ENCODE assay signal across 24 cellular contexts in the genomic region with DNA sequence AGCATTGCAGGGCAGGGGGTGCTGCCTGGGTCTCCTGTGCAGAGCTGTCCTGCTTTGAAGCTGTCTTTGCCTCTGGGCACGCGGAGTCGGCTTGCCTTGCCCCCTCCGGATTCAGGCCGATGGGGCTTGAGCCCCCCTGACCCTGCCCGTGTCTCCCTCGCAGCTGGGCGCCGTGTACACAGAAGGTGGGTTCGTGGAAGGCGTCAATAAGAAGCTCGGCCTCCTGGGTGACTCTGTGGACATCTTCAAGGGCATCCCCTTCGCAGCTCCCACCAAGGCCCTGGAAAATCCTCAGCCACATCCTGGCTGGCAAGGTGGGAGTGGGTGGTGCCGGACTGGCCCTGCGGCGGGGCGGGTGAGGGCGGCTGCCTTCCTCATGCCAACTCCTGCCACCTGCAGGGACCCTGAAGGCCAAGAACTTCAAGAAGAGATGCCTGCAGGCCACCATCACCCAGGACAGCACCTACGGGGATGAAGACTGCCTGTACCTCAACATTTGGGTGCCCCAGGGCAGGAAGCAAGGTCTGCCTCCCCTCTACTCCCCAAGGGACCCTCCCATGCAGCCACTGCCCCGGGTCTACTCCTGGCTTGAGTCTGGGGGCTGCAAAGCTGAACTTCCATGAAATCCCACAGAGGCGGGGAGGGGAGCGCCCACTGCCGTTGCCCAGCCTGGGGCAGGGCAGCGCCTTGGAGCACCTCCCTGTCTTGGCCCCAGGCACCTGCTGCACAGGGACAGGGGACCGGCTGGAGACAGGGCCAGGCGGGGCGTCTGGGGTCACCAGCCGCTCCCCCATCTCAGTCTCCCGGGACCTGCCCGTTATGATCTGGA. TPM values are rescaled to one million over a fixed set of nuclear protein-coding genes. Genes with fewer than 3 reads are reported as not detected.
"Had no signal": no experiment of that assay in that cellular context is flagged by ENCODE, and none has a peak within 500 bp of the region (broad histone marks: within the 10 kb centered on the region; RNA-seq: fewer than 3 reads in every experiment).

No MANE protein-coding gene starts in this region.

- DNase-seq: activated B cell treated with CpG ODN at 0.5 μM for 24 hours; activated CD4-positive, alpha-beta memory T cell treated with anti-CD3 and anti-CD28 coated beads, Interleukin-2, amount 10 ng/mL, durations not matched to agents 7 days and 5 days; activated CD4-positive, alpha-beta T cell treated with anti-CD3 and anti-CD28 coated beads for 1 hour; activated CD4-positive, alpha-beta T cell treated with anti-CD3 and anti-CD28 coated beads, Interleukin-2, amount 50 U/mL, for 1 hour; activated naive CD4-positive, alpha-beta T cell treated with anti-CD3 and anti-CD28 coated beads, Interleukin-2, amount 50 U/mL, for 16 hours; activated naive CD8-positive, alpha-beta T cell treated with anti-CD3 and anti-CD28 coated beads, Interleukin-2, amount 10 ng/mL, durations not matched to agents 7 days and 5 days; activated T-cell treated with anti-CD3 and anti-CD28 coated beads for 4 hours; activated T-cell treated with anti-CD3 and anti-CD28 coated beads, Interleukin-2, amount 50 U/mL, for 48 hours; adrenal gland; anterior cingulate cortex; KG1; NCI-H1048; NCI-H146; NCI-H187 treated with DMSO at 0.1 percent for 48 hours; NCI-H2081 treated with DMSO at 0.1 percent for 48 hours; NCI-H446 treated with DMSO at 0.1 percent for 48 hours; NCI-H526 treated with DMSO at 0.1 percent for 48 hours; NCI-H82; SHP77 treated with DMSO at 0.1 percent for 48 hours; T-helper 17 cell; T-helper 9 cell had no signal

- H3K4me3 ChIP-seq: adrenal gland, breast epithelium had no signal

- H3K36me3 Mint-ChIP-seq: activated naive CD8-positive, alpha-beta T cell treated with anti-CD3 and anti-CD28 coated beads, Interleukin-2, amount 10 ng/mL, durations not matched to agents 7 days and 5 days had no signal

- H3K27ac Mint-ChIP-seq: activated B cell treated with CpG ODN at 0.5 μM for 24 hours; activated CD4-positive, alpha-beta memory T cell treated with anti-CD3 and anti-CD28 coated beads, Interleukin-2, amount 10 ng/mL, durations not matched to agents 7 days and 5 days; activated naive CD8-positive, alpha-beta T cell treated with anti-CD3 and anti-CD28 coated beads, Interleukin-2, amount 10 ng/mL, durations not matched to agents 7 days and 5 days; activated T-helper 17 cell treated with anti-CD3 and anti-CD28 coated beads, Interleukin-2, amount 50 U/mL, for 72 hours; T-helper 17 cell had no signal

- H3K9me3 Mint-ChIP-seq: activated B cell treated with CpG ODN at 0.5 μM for 24 hours; activated CD4-positive, alpha-beta memory T cell treated with anti-CD3 and anti-CD28 coated beads, Interleukin-2, amount 10 ng/mL, durations not matched to agents 7 days and 5 days; activated naive CD8-positive, alpha-beta T cell treated with anti-CD3 and anti-CD28 coated beads, Interleukin-2, amount 10 ng/mL, durations not matched to agents 7 days and 5 days; activated T-helper 17 cell treated with anti-CD3 and anti-CD28 coated beads, Interleukin-2, amount 50 U/mL, for 72 hours had no signal

- H3K27me3 Mint-ChIP-seq: activated B cell treated with CpG ODN at 0.5 μM for 24 hours; activated CD4-positive, alpha-beta memory T cell treated with anti-CD3 and anti-CD28 coated beads, Interleukin-2, amount 10 ng/mL, durations not matched to agents 7 days and 5 days; activated naive CD8-positive, alpha-beta T cell treated with anti-CD3 and anti-CD28 coated beads, Interleukin-2, amount 10 ng/mL, durations not matched to agents 7 days and 5 days; activated T-helper 17 cell treated with anti-CD3 and anti-CD28 coated beads, Interleukin-2, amount 50 U/mL, for 72 hours; T-helper 17 cell had no signal

- H3K9me3 ChIP-seq: adrenal gland, breast epithelium had no signal

- H3K4me3 Mint-ChIP-seq: activated B cell treated with CpG ODN at 0.5 μM for 24 hours; activated CD4-positive, alpha-beta memory T cell treated with anti-CD3 and anti-CD28 coated beads, Interleukin-2, amount 10 ng/mL, durations not matched to agents 7 days and 5 days; activated naive CD8-positive, alpha-beta T cell treated with anti-CD3 and anti-CD28 coated beads, Interleukin-2, amount 10 ng/mL, durations not matched to agents 7 days and 5 days; activated T-helper 17 cell treated with anti-CD3 and anti-CD28 coated beads, Interleukin-2, amount 50 U/mL, for 72 hours; T-helper 17 cell had no signal

- H3K27ac ChIP-seq: adrenal gland, breast epithelium had no signal

- H3K36me3 ChIP-seq: adrenal gland, breast epithelium had no signal

- H3K27me3 ChIP-seq: adrenal gland, breast epithelium had no signal

- H3K4me1 ChIP-seq: breast epithelium had no signal

RNA-seq across cellular contexts. Expression of a gene that starts 2.7 kb away (rescaled TPM):
- total RNA-seq: SK-MEL-5 had no signal
